Comparison of ENCODE assay signal across 31 cellular contexts in the genomic region with DNA sequence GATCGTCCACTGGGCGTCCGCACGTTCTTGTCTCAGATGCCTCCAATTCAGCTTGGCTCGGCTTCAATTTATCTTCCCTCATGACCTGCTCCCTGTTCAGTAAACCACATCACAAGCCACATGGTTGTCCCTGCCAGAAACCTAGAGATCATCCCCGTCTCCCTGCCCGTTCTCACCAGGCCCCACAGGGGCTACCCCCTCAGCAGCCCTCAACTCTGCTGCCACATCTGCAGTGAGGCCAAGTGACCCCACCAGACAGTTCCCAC. TPM values are rescaled to one million over a fixed set of nuclear protein-coding genes. Genes with fewer than 3 reads are reported as not detected.
DNase-seq lines count a peak whose midpoint lies in the region; ATAC-seq and TF ChIP-seq lines count a peak whose summit lies in the region.
"Had no signal": no experiment of that assay in that cellular context is flagged by ENCODE, and none has a peak within 500 bp of the region (broad histone marks: within the 10 kb centered on the region; RNA-seq: fewer than 3 reads in every experiment).

No MANE protein-coding gene starts in this region.

- H3K9me3 ChIP-seq in hepatocyte (ENCODE audit: low read depth) (no peaks in the 10 kb centered on the region), stomach smooth muscle (ENCODE audit: control insufficient read depth in 2 of 2, low read length in 2 of 2) (no peaks in the 10 kb centered on the region)
- H3K9me3 ChIP-seq: colonic mucosa, MG63, psoas muscle, suprapubic skin had no signal

- H4K20me1 ChIP-seq in hepatocyte (ENCODE audit: insufficient read depth, poor library complexity, severe bottlenecking), result no peaks in the 10 kb centered on the region

- no peak overlapping the region for H2AFZ ChIP-seq in hepatocyte
- H2AFZ ChIP-seq: GM23248 had no signal

- peak overlapping the region; percentile 41 for H3K27ac Mint-ChIP-seq in WTC11
- no peak overlapping the region for H3K27ac Mint-ChIP-seq in activated naive CD4-positive, alpha-beta T cell treated with anti-CD3 and anti-CD28 coated beads, Interleukin-2, amount 50 U/mL, for 72 hours
- H3K27ac Mint-ChIP-seq: activated B cell treated with CpG ODN at 0.5 μM for 24 hours; activated naive CD4-positive, alpha-beta T cell treated with anti-CD3 and anti-CD28 coated beads, Interleukin-2, amount 10 ng/mL, durations not matched to agents 7 days and 5 days; activated T-helper 1 cell treated with anti-CD3 and anti-CD28 coated beads, Interleukin-12 subunit alpha, Interleukin-12 subunit beta, Interleukin-2, Interleukin-4 antibody, amounts not matched to agents 30 ng/mL and 10 ng/mL and 1 ng/mL, durations not matched to agents 14 hours and 24 hours and 36 hours; CD4-positive, CD25-positive, alpha-beta regulatory T cell; IgD-negative memory B cell; stimulated activated naive B cell treated with anti-CD40 and anti-IgM and Interleukin-4, amounts not matched to agents 10 μg/mL and 1 μg/mL and 100 μg/mL, for 72 hours had no signal

- no peak for ATAC-seq in WTC11
- no peak for ATAC-seq in GM18873 (IDR thresholded peaks at IDR 0.05; ENCODE audit: low FRiP score, unreplicated experiment)
- ATAC-seq in activated naive CD4-positive, alpha-beta T cell treated with anti-CD3 and anti-CD28 coated beads, Interleukin-2, amount 50 U/mL, for 72 hours, result no peak
- no peak for ATAC-seq in HG03108 (IDR thresholded peaks at IDR 0.05; ENCODE audit: unreplicated experiment)
- ATAC-seq: psoas muscle; stimulated activated naive B cell treated with anti-CD40 and anti-IgM and Interleukin-4, amounts not matched to agents 10 μg/mL and 1 μg/mL and 100 μg/mL, for 72 hours had no signal

- TF ChIP-seq CTCF in WTC11 (IDR thresholded peaks at IDR 0.05) (no peak), hepatocyte (IDR thresholded peaks at IDR 0.05; ENCODE audit: poor library complexity) (no peak)

- no peaks in the 10 kb centered on the region for H3K36me3 ChIP-seq in hepatocyte (replicated peaks; ENCODE audit: insufficient read depth, low read depth)
- no peaks in the 10 kb centered on the region for H3K36me3 ChIP-seq in stomach smooth muscle (ENCODE audit: control insufficient read depth in 2 of 2, insufficient read depth in 2 of 2, low read length in 2 of 2)
- H3K36me3 ChIP-seq: colonic mucosa, MG63, suprapubic skin had no signal

- H3K36me3 Mint-ChIP-seq in WTC11, result no peaks in the 10 kb centered on the region
- no peaks in the 10 kb centered on the region for H3K36me3 Mint-ChIP-seq in activated naive CD4-positive, alpha-beta T cell treated with anti-CD3 and anti-CD28 coated beads, Interleukin-2, amount 50 U/mL, for 72 hours
- H3K36me3 Mint-ChIP-seq: activated naive CD4-positive, alpha-beta T cell treated with anti-CD3 and anti-CD28 coated beads, Interleukin-2, amount 10 ng/mL, durations not matched to agents 7 days and 5 days; CD4-positive, CD25-positive, alpha-beta regulatory T cell; stimulated activated naive B cell treated with anti-CD40 and anti-IgM and Interleukin-4, amounts not matched to agents 10 μg/mL and 1 μg/mL and 100 μg/mL, for 72 hours had no signal

- no peaks in the 10 kb centered on the region for H3K27me3 ChIP-seq in hepatocyte
- peaks cover 0 to 2% of the 10 kb centered on the region in 2 donors for H3K27me3 ChIP-seq in stomach smooth muscle (ENCODE audit: control insufficient read depth in 1 of 2, insufficient read depth in 2 of 2, low read length in 2 of 2)
- H3K27me3 ChIP-seq: colonic mucosa, MG63, suprapubic skin had no signal

- peaks cover 62% of the 10 kb centered on the region for H3K4me1 ChIP-seq in hepatocyte (ENCODE audit: insufficient read depth)
- H3K4me1 ChIP-seq in stomach smooth muscle (ENCODE audit: control insufficient read depth, insufficient read depth, low read length), result peaks cover 53% of the 10 kb centered on the region

- no peaks in the 10 kb centered on the region for H3K79me2 ChIP-seq in hepatocyte

- H3K27ac ChIP-seq in hepatocyte (peak overlapping the region; percentile 73), stomach smooth muscle (ENCODE audit: low read length) (no peak overlapping the region)
- H3K27ac ChIP-seq: 22Rv1, colonic mucosa, GM23248, psoas muscle, suprapubic skin had no signal

- CTCF ChIA-PET in WTC11 (lab: Charles Lee), result interaction anchor here (0.9 to 2.7 kb wide), 11 partner anchors 9 to 166 kb away, joined by 3 to 23 read pairs (median 5); partner anchors contain the start of gene TTYH3

- H3K4me3 ChIP-seq in hepatocyte (no peak overlapping the region), stomach smooth muscle (ENCODE audit: low read length in 2 of 2) (peak overlapping the region; percentile 15 to 42)
- H3K4me3 ChIP-seq: colonic mucosa, GM23248, MG63, psoas muscle, suprapubic skin had no signal

- H3K9ac ChIP-seq in stomach smooth muscle (ENCODE audit: low read length in 2 of 2), result no peak overlapping the region
- H3K9ac ChIP-seq: GM23248 had no signal

- H3K9me3 Mint-ChIP-seq in WTC11, result no peaks in the 10 kb centered on the region
- H3K9me3 Mint-ChIP-seq in activated naive CD4-positive, alpha-beta T cell treated with anti-CD3 and anti-CD28 coated beads, Interleukin-2, amount 50 U/mL, for 72 hours, result no peaks in the 10 kb centered on the region
- H3K9me3 Mint-ChIP-seq: activated B cell treated with CpG ODN at 0.5 μM for 24 hours; activated naive CD4-positive, alpha-beta T cell treated with anti-CD3 and anti-CD28 coated beads, Interleukin-2, amount 10 ng/mL, durations not matched to agents 7 days and 5 days; activated T-helper 1 cell treated with anti-CD3 and anti-CD28 coated beads, Interleukin-12 subunit alpha, Interleukin-12 subunit beta, Interleukin-2, Interleukin-4 antibody, amounts not matched to agents 30 ng/mL and 10 ng/mL and 1 ng/mL, durations not matched to agents 14 hours and 24 hours and 36 hours; IgD-negative memory B cell; stimulated activated naive B cell treated with anti-CD40 and anti-IgM and Interleukin-4, amounts not matched to agents 10 μg/mL and 1 μg/mL and 100 μg/mL, for 72 hours had no signal

- DNase-seq in NCI-H1092 (lab: John Stamatoyannopoulos, UW), result peak; percentile 69
- DNase-seq in NCI-H1092 treated with DMSO at 0.1 percent for 48 hours (lab: John Stamatoyannopoulos, UW), result no peak
- no peak for DNase-seq in WTC11 (ENCODE audit: low spot score)
- DNase-seq in hepatocyte (ENCODE audit: low spot score), result no peak
- DNase-seq in activated naive CD4-positive, alpha-beta T cell treated with anti-CD3 and anti-CD28 coated beads, Interleukin-2, amount 50 U/mL, for 72 hours (ENCODE audit: low spot score in 2 of 2), result no peak
- DNase-seq: activated B cell treated with CpG ODN at 0.5 μM for 24 hours; activated CD4-positive, alpha-beta T cell treated with anti-CD3 and anti-CD28 coated beads, Interleukin-2, amount 50 U/mL, for 4 hours; activated CD8-positive, alpha-beta memory T cell treated with anti-CD3 and anti-CD28 coated beads, Interleukin-2, amount 50 U/mL, for 4 hours; activated naive CD4-positive, alpha-beta T cell treated with anti-CD3 and anti-CD28 coated beads, Interleukin-2, amount 10 ng/mL, durations not matched to agents 7 days and 5 days; amniotic stem cell; CD4-positive, CD25-positive, alpha-beta regulatory T cell; colonic mucosa; DMS 273 treated with DMSO at 0.1 percent for 48 hours; effector memory CD4-positive, alpha-beta T cell; erythroblast; GM23248; kidney glomerular epithelial cell; MG63; NCI-H1436; psoas muscle; SIG-M5; stimulated activated CD4-positive, alpha-beta T cell treated with anti-CD3 and anti-CD28 coated beads, Interleukin-15, amount 100 ng/mL, for 24 hours; stimulated activated naive B cell treated with anti-CD40 and anti-IgM and Interleukin-4, amounts not matched to agents 10 μg/mL and 1 μg/mL and 100 μg/mL, for 72 hours; SW 1271 had no signal

- peaks cover 40% of the 10 kb centered on the region for H3K4me1 Mint-ChIP-seq in WTC11
- H3K4me1 Mint-ChIP-seq: activated naive CD4-positive, alpha-beta T cell treated with anti-CD3 and anti-CD28 coated beads, Interleukin-2, amount 10 ng/mL, durations not matched to agents 7 days and 5 days; CD4-positive, CD25-positive, alpha-beta regulatory T cell had no signal

- no peaks in the 10 kb centered on the region for H3K9me2 ChIP-seq in hepatocyte (replicated peaks; ENCODE audit: insufficient read depth)

- peak overlapping the region; percentile 69 for H3K4me2 ChIP-seq in hepatocyte

- 59% methylated on average over 7 of the region's 7 CpGs for WGBS in hepatocyte (ENCODE audit: low lambda C conversion rate, missing lambda C conversion rate)

- no peak overlapping the region for H3K4me3 Mint-ChIP-seq in WTC11
- H3K4me3 Mint-ChIP-seq: activated B cell treated with CpG ODN at 0.5 μM for 24 hours; activated naive CD4-positive, alpha-beta T cell treated with anti-CD3 and anti-CD28 coated beads, Interleukin-2, amount 10 ng/mL, durations not matched to agents 7 days and 5 days; activated T-helper 1 cell treated with anti-CD3 and anti-CD28 coated beads, Interleukin-12 subunit alpha, Interleukin-12 subunit beta, Interleukin-2, Interleukin-4 antibody, amounts not matched to agents 30 ng/mL and 10 ng/mL and 1 ng/mL, durations not matched to agents 14 hours and 24 hours and 36 hours; CD4-positive, CD25-positive, alpha-beta regulatory T cell; IgD-negative memory B cell; stimulated activated naive B cell treated with anti-CD40 and anti-IgM and Interleukin-4, amounts not matched to agents 10 μg/mL and 1 μg/mL and 100 μg/mL, for 72 hours had no signal

- POLR2A ChIA-PET in WTC11 (lab: Charles Lee), result interaction anchor here (0.9 kb wide), 1 partner anchor 143 kb away, joined by 3 read pairs; no protein-coding TSS in a partner anchor

- H3K27me3 Mint-ChIP-seq in WTC11 (ENCODE audit: low read depth), result no peaks in the 10 kb centered on the region; the same call in 1 of the 2 replicates
- H3K27me3 Mint-ChIP-seq: activated B cell treated with CpG ODN at 0.5 μM for 24 hours; CD4-positive, CD25-positive, alpha-beta regulatory T cell; stimulated activated naive B cell treated with anti-CD40 and anti-IgM and Interleukin-4, amounts not matched to agents 10 μg/mL and 1 μg/mL and 100 μg/mL, for 72 hours had no signal

RNA-seq across cellular contexts. Expression of gene TTYH3, which starts 14.1 kb away (rescaled TPM):
- 178 to 190 TPM (median 181 TPM) in 3 replicates for total RNA-seq in WTC11 (2021)
- 35.8 and 46.3 TPM in 2 replicates for total RNA-seq in hepatocyte
- 101 and 108 TPM in 2 replicates for polyA plus RNA-seq in hepatocyte
- 10 to 100 TPM; 23.8 to 28.3 TPM for total RNA-seq in activated naive CD4-positive, alpha-beta T cell treated with anti-CD3 and anti-CD28 coated beads, Interleukin-2, amount 50 U/mL, for 72 hours

RNA-seq across cellular contexts. Expression of gene IQCE, which starts 58.9 kb away (rescaled TPM):
- 4.4 to 4.7 TPM (median 4.6 TPM) in 3 replicates for total RNA-seq in WTC11 (2021)
- 8.2 and 13.3 TPM in 2 replicates for total RNA-seq in hepatocyte
- polyA plus RNA-seq in hepatocyte, result 10.0 and 11.8 TPM in 2 replicates
- total RNA-seq in activated naive CD4-positive, alpha-beta T cell treated with anti-CD3 and anti-CD28 coated beads, Interleukin-2, amount 50 U/mL, for 72 hours, result 1 to 10 TPM; 7.3 to 9.5 TPM
